ENCODE assay signal across 3 cellular contexts in genomic region chr14:69242311-69243224, GRCh38.
TF ChIP-seq lines count a peak whose summit lies in the region.

No MANE protein-coding gene starts in this region.

TF ChIP-seq in A549, 52 proteins besides CTCF, POLR2A, EP300 and RAD21:
- TF ChIP-seq SMC3 (IDR thresholded peaks at IDR 0.05) = peak; percentile 72
- TF ChIP-seq HES2 (IDR thresholded peaks at IDR 0.05) = no peak
TF ChIP-seq in A549: peak in this region for 1.

TF ChIP-seq in WTC11, 78 proteins besides CTCF, POLR2A, EP300 and RAD21:
- no peak for TF ChIP-seq JAZF1 (CRISPR knock-in tag; IDR thresholded peaks at IDR 0.05)
- no peak for TF ChIP-seq GTF2I (CRISPR knock-in tag; conservative IDR thresholded peaks at IDR 0.05)
- no peak for TF ChIP-seq E2F5 (CRISPR knock-in tag; IDR thresholded peaks at IDR 0.05)
- TF ChIP-seq KAT7 (CRISPR knock-in tag; IDR thresholded peaks at IDR 0.05; ENCODE audit: borderline replicate concordance) = no peak
- no peak for TF ChIP-seq ARID4B (CRISPR knock-in tag; IDR thresholded peaks at IDR 0.05; ENCODE audit: borderline replicate concordance)
- TF ChIP-seq OVOL2 (CRISPR knock-in tag; IDR thresholded peaks at IDR 0.05; ENCODE audit: borderline replicate concordance) = no peak
- TF ChIP-seq TEAD4 (CRISPR knock-in tag; IDR thresholded peaks at IDR 0.05) = no peak
- TF ChIP-seq ZNF138 (CRISPR knock-in tag; conservative IDR thresholded peaks at IDR 0.05) = no peak

TF ChIP-seq in H1, 55 proteins besides CTCF, POLR2A, EP300 and RAD21:
- TF ChIP-seq, protein P1, sequence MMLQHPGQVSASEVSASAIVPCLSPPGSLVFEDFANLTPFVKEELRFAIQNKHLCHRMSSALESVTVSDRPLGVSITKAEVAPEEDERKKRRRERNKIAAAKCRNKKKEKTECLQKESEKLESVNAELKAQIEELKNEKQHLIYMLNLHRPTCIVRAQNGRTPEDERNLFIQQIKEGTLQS (IDR thresholded peaks at IDR 0.05; ENCODE audit: insufficient read depth, low read depth, low read length) = no peak
- no peak for TF ChIP-seq FOSL1 (IDR thresholded peaks at IDR 0.05; ENCODE audit: insufficient read depth, low read depth, low read length)
- no peak for TF ChIP-seq CTBP2 (IDR thresholded peaks at IDR 0.05; ENCODE audit: borderline replicate concordance, insufficient read depth, insufficient read length, low read length)
- no peak for TF ChIP-seq HDAC2 (IDR thresholded peaks at IDR 0.05; ENCODE audit: borderline replicate concordance in 1 of 2, low read depth in 2 of 2, low read length in 2 of 2)
- TF ChIP-seq JUND (IDR thresholded peaks at IDR 0.05; ENCODE audit: low read length) = no peak
- no peak for TF ChIP-seq ASH2L (IDR thresholded peaks at IDR 0.05; ENCODE audit: low read length)
- TF ChIP-seq KDM1A (IDR thresholded peaks at IDR 0.05; ENCODE audit: borderline replicate concordance, low read length) = no peak
- TF ChIP-seq TCF12 (IDR thresholded peaks at IDR 0.05; ENCODE audit: low read depth, low read length) = no peak
- TF ChIP-seq CHD1 (IDR thresholded peaks at IDR 0.05; ENCODE audit: low read depth, low read length) = no peak
- TF ChIP-seq EGR1 (IDR thresholded peaks at IDR 0.05; ENCODE audit: borderline replicate concordance, low read depth, low read length) = no peak
- no peak for TF ChIP-seq SP1 (IDR thresholded peaks at IDR 0.05; ENCODE audit: low read depth, low read length)
- no peak for TF ChIP-seq EZH2 (IDR thresholded peaks at IDR 0.05; ENCODE audit: low read depth, low read length, severe bottlenecking)
- TF ChIP-seq ZNF274 (IDR thresholded peaks at IDR 0.05; ENCODE audit: borderline replicate concordance, extremely low read depth, low read length) = no peak
- TF ChIP-seq TAF1 (IDR thresholded peaks at IDR 0.05; ENCODE audit: low read depth, low read length) = no peak
- TF ChIP-seq POLR2AphosphoS5 (IDR thresholded peaks at IDR 0.05; ENCODE audit: low read depth, low read length) = no peak
- TF ChIP-seq SAP30 (IDR thresholded peaks at IDR 0.05; ENCODE audit: insufficient read depth, insufficient replicate concordance, low read length) = no peak
- no peak for TF ChIP-seq SUZ12 (IDR thresholded peaks at IDR 0.05; ENCODE audit: low read length)
- no peak for TF ChIP-seq SP2 (IDR thresholded peaks at IDR 0.05; ENCODE audit: low read length)
